Comparison of ENCODE assay signal across 19 cellular contexts in genomic region chr14:64826845-64827244, GRCh38. TPM values are rescaled to one million over a fixed set of nuclear protein-coding genes. Genes with fewer than 3 reads are reported as not detected.
A peak's percentile ranks its signal among the peaks of the same experiment; 100 is the strongest.
DNase-seq lines count a peak whose midpoint lies in the region; ATAC-seq, FAIRE-seq and TF ChIP-seq lines count a peak whose summit lies in the region.
"Had no signal": no experiment of that assay in that cellular context is flagged by ENCODE, and none has a peak within 500 bp of the region (broad histone marks: within the 10 kb centered on the region; RNA-seq: fewer than 3 reads in every experiment).

No MANE protein-coding gene starts in this region.

- H4K20me1 ChIP-seq in HepG2 (ENCODE audit: insufficient read depth, low read length) = no peaks in the 10 kb centered on the region

- H3K18ac ChIP-seq in neuronal stem cell (ENCODE audit: low read length) = no peak overlapping the region

- H2AFZ ChIP-seq in HepG2 (ENCODE audit: low read length) = no peak overlapping the region
- H2AFZ ChIP-seq in neuronal stem cell (ENCODE audit: low read length) = no peak overlapping the region
- H2AFZ ChIP-seq: parathyroid adenoma had no signal

- H3K4me2 ChIP-seq in HepG2 (ENCODE audit: low read depth, low read length) (no peak overlapping the region), neuronal stem cell (ENCODE audit: insufficient read depth, low read length, poor library complexity, severe bottlenecking) (no peak overlapping the region)
- H3K4me2 ChIP-seq: smooth muscle cell had no signal

- in situ Hi-C loops in HepG2 (cut with HindIII; ENCODE audit: extremely low pct_ligation_motif_present, low pct_unique_long_range_greater_than_20kb) = loop anchor here (10.0 kb wide), 1 partner anchor 158 kb away; the partner anchor contains the start of gene FNTB

- BruUV-seq in HepG2 (replicated peaks; lab: Mats Ljungman, UMichigan) = no TSS peak

- no peak overlapping the region for H4K8ac ChIP-seq in neuronal stem cell (ENCODE audit: low read depth, low read length)

- H3K27me3 ChIP-seq in WERI-Rb-1 (ENCODE audit: insufficient read depth, low read depth, severe bottlenecking) (no peaks in the 10 kb centered on the region), HepG2 (ENCODE audit: control insufficient read depth in 1 of 2, insufficient read depth in 2 of 2, low read length in 2 of 2) (peaks cover 5 to 53% of the 10 kb centered on the region in 2 experiments), neuronal stem cell (ENCODE audit: control insufficient read depth in 3 of 3, insufficient read depth in 3 of 3, low read depth in 1 of 3, low read length in 3 of 3) (peaks cover 0 to 67% (median 0%) of the 10 kb centered on the region in 3 experiments)
- H3K27me3 ChIP-seq: adrenal gland, heart left ventricle had no signal

- H2BK15ac ChIP-seq in neuronal stem cell (ENCODE audit: low read length) = no peak overlapping the region

- CTCF ChIA-PET in HepG2 (lab: Yijun Ruan, JAX; ENCODE audit: low intra/inter-chr PET ratio, low total read pairs) = no interaction called here
- CTCF ChIA-PET in HEK293T (lab: Yijun Ruan, JAX) = interaction anchor here (2.6 kb wide), 1 partner anchor 65 kb away, joined by 11 read pairs; no protein-coding TSS in a partner anchor

- no peak overlapping the region for H3K9ac ChIP-seq in HepG2 (ENCODE audit: insufficient read depth, low read depth, low read length)
- no peak overlapping the region for H3K9ac ChIP-seq in neuronal stem cell (ENCODE audit: low read depth, low read length, poor library complexity)
- H3K9ac ChIP-seq: parathyroid adenoma had no signal

- TF ChIP-seq EP300 in HepG2 (IDR thresholded peaks at IDR 0.05; ENCODE audit: low read depth in 2 of 2, low read length in 2 of 2) = no peak
- TF ChIP-seq EP300 in HepG2 (CRISPR knock-in tag; IDR thresholded peaks at IDR 0.05; ENCODE audit: borderline replicate concordance) = no peak

- no peak overlapping the region for H3K14ac ChIP-seq in neuronal stem cell (ENCODE audit: low read length)

- H3K9me3 ChIP-seq in WERI-Rb-1 (ENCODE audit: severe bottlenecking) (no peaks in the 10 kb centered on the region), HepG2 (ENCODE audit: low read length) (no peaks in the 10 kb centered on the region), neuronal stem cell (replicated peaks in 1 of 2; ENCODE audit: control insufficient read depth in 2 of 2, insufficient read depth in 1 of 2, low read depth in 1 of 2, low read length in 2 of 2) (no peaks in the 10 kb centered on the region)
- H3K9me3 ChIP-seq: adrenal gland, heart left ventricle, SJCRH30 had no signal

- no peak overlapping the region for H3K23ac ChIP-seq in neuronal stem cell (ENCODE audit: low read depth, low read length, poor library complexity)

- no peak overlapping the region for H3K4me3 ChIP-seq in WERI-Rb-1 (ENCODE audit: low read depth, low read length)
- no peak overlapping the region for H3K4me3 ChIP-seq in HepG2 (replicated peaks in 1 of 3; ENCODE audit: insufficient read depth in 1 of 3, low read depth in 2 of 3, low read length in 3 of 3)
- no peak overlapping the region for H3K4me3 ChIP-seq in neuronal stem cell (ENCODE audit: low read length in 2 of 2)
- H3K4me3 ChIP-seq: adrenal gland, heart left ventricle, SJCRH30, smooth muscle cell had no signal

- H3K4me1 ChIP-seq in HepG2 (ENCODE audit: insufficient read depth, low read length) = peaks cover 21% of the 10 kb centered on the region
- peaks cover 0 to 3% of the 10 kb centered on the region in 2 donors for H3K4me1 ChIP-seq in neuronal stem cell (ENCODE audit: control insufficient read depth in 2 of 2, insufficient read depth in 1 of 2, low read depth in 1 of 2, low read length in 2 of 2)
- H3K4me1 ChIP-seq: adrenal gland had no signal

- POLR2A ChIA-PET in HepG2 (lab: Yijun Ruan, JAX) (no interaction called here), HEK293T (lab: Yijun Ruan, JAX) (interaction anchor here (0.9 kb wide), 1 partner anchor 88 kb away, joined by 3 read pairs; no protein-coding TSS in a partner anchor)

- no peak overlapping the region for H3K4ac ChIP-seq in neuronal stem cell (ENCODE audit: low read length)

- no peak overlapping the region for H2BK12ac ChIP-seq in neuronal stem cell (ENCODE audit: low read length)

- WGBS in HepG2 (ENCODE audit: low lambda C conversion rate) = 39% methylated on average over 3 of the region's 6 CpGs
- no CpG with 5 or more reads among the region's 6 CpGs for WGBS in neuronal stem cell (ENCODE audit: extremely low coverage in 2 of 2, insufficient read length in 2 of 2, insufficient replicate concordance in 1 of 2), 2 donors

- intact Hi-C loops in HepG2 (cut with micrococcal nuclease; ENCODE audit: unreplicated experiment) = no loop called here

- DNase-seq in GM03348 (ENCODE audit: low spot score) (peak; percentile 16), NCI-H510A (lab: John Stamatoyannopoulos, UW) (peak; percentile 76), WERI-Rb-1 (no peak), HepG2 (ENCODE audit: low spot score) (no peak), HEK293T (ENCODE audit: extremely low spot score) (no peak), NAMALWA (ENCODE audit: low spot score) (no peak), neuronal stem cell (ENCODE audit: low spot score) (no peak)
- DNase-seq: activated CD8-positive, alpha-beta memory T cell treated with anti-CD3 and anti-CD28 coated beads, Interleukin-2, amount 10 ng/mL, durations not matched to agents 7 days and 5 days; adrenal gland; effector CD8-positive, alpha-beta T cell; HCEC 1CT; heart left ventricle; naive B cell; SJCRH30 had no signal

- no peak overlapping the region for H2BK5ac ChIP-seq in neuronal stem cell (ENCODE audit: low read length)

- H3K79me2 ChIP-seq in HepG2 (ENCODE audit: insufficient read depth, low read length) = no peaks in the 10 kb centered on the region

- ATAC-seq in HepG2 (peak; percentile 37), HG03571 (IDR thresholded peaks at IDR 0.05; ENCODE audit: unreplicated experiment) (no peak)
- ATAC-seq: activated CD4-positive, CD25-positive, alpha-beta regulatory T cell treated with anti-CD3 and anti-CD28 coated beads, Interleukin-2, amount 50 U/mL, for 24 hours; activated CD8-positive, alpha-beta memory T cell treated with anti-CD3 and anti-CD28 coated beads, Interleukin-2, amount 10 ng/mL, durations not matched to agents 7 days and 5 days had no signal

- TF ChIP-seq POLR2A in HepG2 (IDR thresholded peaks at IDR 0.05; ENCODE audit: insufficient read depth in 1 of 2, low read depth in 2 of 2, low read length in 2 of 2) = no peak

- no peak overlapping the region for H2AK5ac ChIP-seq in neuronal stem cell (ENCODE audit: low read depth, low read length)

- FAIRE-seq in HepG2 (lab: Jason Lieb, UNC) = no peak

- H3K36me3 ChIP-seq in WERI-Rb-1 (no peaks in the 10 kb centered on the region), HepG2 (replicated peaks in 1 of 2; ENCODE audit: control insufficient read depth in 1 of 2, insufficient read depth in 2 of 2, low read length in 2 of 2) (no peaks in the 10 kb centered on the region), neuronal stem cell (replicated peaks in 1 of 2; ENCODE audit: control insufficient read depth in 2 of 2, insufficient read depth in 2 of 2, low read length in 2 of 2) (no peaks in the 10 kb centered on the region)
- H3K36me3 ChIP-seq: adrenal gland, heart left ventricle, SJCRH30 had no signal

- no peak for TF ChIP-seq RAD21 in HepG2 (CRISPR knock-in tag; IDR thresholded peaks at IDR 0.05)

- TF ChIP-seq CTCF in WERI-Rb-1 (IDR thresholded peaks at IDR 0.05; ENCODE audit: low read depth, low read length) = peak; percentile 11; the same call in 1 of the 2 replicates
- no peak for TF ChIP-seq CTCF in HepG2 (CRISPR knock-in tag; IDR thresholded peaks at IDR 0.05)

- no peaks in the 10 kb centered on the region for H3K79me1 ChIP-seq in neuronal stem cell (ENCODE audit: low read depth, low read length)

- H3K27ac ChIP-seq in WERI-Rb-1 = no peak overlapping the region
- no peak overlapping the region for H3K27ac ChIP-seq in HepG2 (ENCODE audit: extremely low read length, insufficient read depth, low read length)
- H3K27ac ChIP-seq in neuronal stem cell (replicated peaks; ENCODE audit: low read length) = no peak overlapping the region
- H3K27ac ChIP-seq: adrenal gland, parathyroid adenoma, SJCRH30 had no signal

- H4K91ac ChIP-seq in neuronal stem cell (ENCODE audit: low read depth, low read length, poor library complexity) = no peak overlapping the region

- H2BK120ac ChIP-seq in neuronal stem cell (ENCODE audit: low read depth, low read length) = no peak overlapping the region

TF ChIP-seq in HepG2, 621 proteins besides CTCF, POLR2A, EP300 and RAD21 (continues in another document):
- TF ChIP-seq ZNF563 (CRISPR knock-in tag; IDR thresholded peaks at IDR 0.05) = no peak
- TF ChIP-seq CCAR2 (optimal IDR thresholded peaks at IDR 0.05; ENCODE audit: low read depth, low read length) = no peak

TF ChIP-seq in HEK293T, 16 proteins besides CTCF, POLR2A, EP300 and RAD21 (continues in another document):
- TF ChIP-seq SP1 (IDR thresholded peaks at IDR 0.05) = no peak
- no peak for TF ChIP-seq ELF4 (IDR thresholded peaks at IDR 0.05)
- TF ChIP-seq LEF1 (IDR thresholded peaks at IDR 0.05; ENCODE audit: borderline replicate concordance) = no peak
- no peak for TF ChIP-seq FOXA1 (IDR thresholded peaks at IDR 0.05)

RNA-seq across cellular contexts. Expression of gene SPTB, which starts 52.9 kb away (rescaled TPM):
- total RNA-seq in HepG2 (2016; rRNA removed; fragmentation: Illumina TruSeq; extraction: Trizol) = 0.02 TPM in 1 of 2 replicates, not detected in the other
- total RNA-seq in HepG2 (2016; cell fraction: cytosol; rRNA removed; fragmentation: Illumina TruSeq; extraction: Trizol; ENCODE audit: low read depth) = not detected in 2 replicates
- 0.02 TPM in 1 of 2 replicates, not detected in the other for total RNA-seq in HepG2 (2016; cell fraction: insoluble cytoplasmic fraction; rRNA removed; fragmentation: Illumina TruSeq; extraction: Trizol)
- not detected in 2 replicates for total RNA-seq in HepG2 (2016; cell fraction: membrane; rRNA removed; fragmentation: Illumina TruSeq; extraction: Trizol)
- not detected in 2 replicates for total RNA-seq in HepG2 (2016; cell fraction: nucleus; rRNA removed; fragmentation: Illumina TruSeq; extraction: Trizol)
- polyA plus RNA-seq in HepG2 (2011; rRNA removed) = 0.01 TPM in 1 of 2 replicates, not detected in the other
- not detected in 2 replicates for polyA plus RNA-seq in HepG2 (2011; cell fraction: cytosol; rRNA removed)
- polyA plus RNA-seq in HepG2 (2011; cell fraction: nucleus; rRNA removed) = not detected in 2 replicates
- polyA plus RNA-seq in HepG2 (2012) = not detected in 2 replicates
- polyA plus RNA-seq in HepG2 (2016; cell fraction: cytosol; fragmentation: Illumina TruSeq; extraction: Trizol; ENCODE audit: low read depth) = not detected in 2 replicates
- polyA plus RNA-seq in HepG2 (2016; cell fraction: insoluble cytoplasmic fraction; fragmentation: Illumina TruSeq; extraction: Trizol; ENCODE audit: low read depth) = not detected in 2 replicates
- polyA plus RNA-seq in HepG2 (2016; cell fraction: membrane; fragmentation: Illumina TruSeq; extraction: Trizol; ENCODE audit: low read depth) = not detected in 2 replicates
- not detected in 2 replicates for polyA plus RNA-seq in HepG2 (2016; cell fraction: nucleus; fragmentation: Illumina TruSeq; extraction: Trizol; ENCODE audit: insufficient read depth, low read depth)
- 0.28 TPM in 1 of 2 replicates, not detected in the other for polyA minus RNA-seq in HepG2 (2011; rRNA and poly(A)+ RNA removed; ENCODE audit: low replicate concordance)
- not detected in 2 replicates for polyA minus RNA-seq in HepG2 (2011; cell fraction: cytosol; rRNA and poly(A)+ RNA removed)
- not detected in 2 replicates for polyA minus RNA-seq in HepG2 (2011; cell fraction: nucleus; rRNA and poly(A)+ RNA removed)
- 0.39 TPM for polyA plus RNA-seq in neuronal stem cell (2013, experiment 1 of 2)
- polyA plus RNA-seq in neuronal stem cell (2013, experiment 2 of 2) = 0.43 TPM
- total RNA-seq: activated CD8-positive, alpha-beta memory T cell treated with anti-CD3 and anti-CD28 coated beads, Interleukin-2, amount 10 ng/mL, durations not matched to agents 7 days and 5 days; LHCN-M2 had no signal

Comparison
In these comparisons a context has a peak if more than half of its experiments do, and no peak if none do; other contexts are left out.
1. DNase-seq: peak in GM03348 (single experiment) and NCI-H510A (single experiment); none in WERI-Rb-1 (single experiment), HepG2 (single experiment), HEK293T (single experiment), NAMALWA (single experiment) and neuronal stem cell (single experiment).